In genomic region chr1:107357381-107357780, GRCh38 we compare ENCODE assay signal across 24 cellular contexts.
DNase-seq lines count a peak whose midpoint lies in the region; ATAC-seq and TF ChIP-seq lines count a peak whose summit lies in the region.
"Had no signal": no experiment of that assay in that cellular context is flagged by ENCODE, and none has a peak within 500 bp of the region (broad histone marks: within the 10 kb centered on the region; RNA-seq: fewer than 3 reads in every experiment).

No MANE protein-coding gene starts in this region.

- in situ Hi-C loops in astrocyte of the cerebellum (cut with HindIII; ENCODE audit: low sequenced_read_pairs) = no loop called here

- intact Hi-C loops in Right ventricle myocardium superior (cut with DNase I) = no loop called here

- H3K27ac Mint-ChIP-seq in HFFc6 = no peak overlapping the region
- no peak overlapping the region for H3K27ac Mint-ChIP-seq in stimulated activated naive B cell treated with anti-CD40 and anti-IgM and Interleukin-4, amounts not matched to agents 10 μg/mL and 1 μg/mL and 100 μg/mL, for 72 hours
- H3K27ac Mint-ChIP-seq: CD4-positive, CD25-positive, alpha-beta regulatory T cell had no signal

- 6 to 10% methylated on average over 1 of the region's 1 CpG for WGBS in tibial nerve, 2 donors

- no peaks in the 10 kb centered on the region for H3K4me1 Mint-ChIP-seq in HFFc6 (ENCODE audit: low read depth)
- peaks cover 19 to 23% of the 10 kb centered on the region in 2 donors for H3K4me1 Mint-ChIP-seq in stimulated activated naive B cell treated with anti-CD40 and anti-IgM and Interleukin-4, amounts not matched to agents 10 μg/mL and 1 μg/mL and 100 μg/mL, for 72 hours
- H3K4me1 Mint-ChIP-seq: CD4-positive, CD25-positive, alpha-beta regulatory T cell had no signal

- TF ChIP-seq EP300 in tibial nerve (IDR thresholded peaks at IDR 0.05) = no peak

- H3K4me1 ChIP-seq in subcutaneous abdominal adipose tissue (ENCODE audit: control insufficient read depth in 5 of 5, insufficient read depth in 5 of 5, low read length in 5 of 5) = no peaks in the 10 kb centered on the region
- peaks cover 0 to 13% (median 5%) of the 10 kb centered on the region in 4 donors for H3K4me1 ChIP-seq in tibial nerve

- H3K36me3 ChIP-seq in subcutaneous abdominal adipose tissue (ENCODE audit: control insufficient read depth in 5 of 5, insufficient read depth in 5 of 5, low read length in 5 of 5) (no peaks in the 10 kb centered on the region), tibial nerve (peaks cover 0 to 3% (median 0%) of the 10 kb centered on the region in 3 donors)

- no peak for ATAC-seq in Right ventricle myocardium superior (ENCODE audit: poor library complexity)
- no peak for ATAC-seq in stimulated activated naive B cell treated with anti-CD40 and anti-IgM and Interleukin-4, amounts not matched to agents 10 μg/mL and 1 μg/mL and 100 μg/mL, for 72 hours (replicated peaks)

- no peak overlapping the region for H3K4me3 Mint-ChIP-seq in HFFc6
- no peak overlapping the region for H3K4me3 Mint-ChIP-seq in stimulated activated naive B cell treated with anti-CD40 and anti-IgM and Interleukin-4, amounts not matched to agents 10 μg/mL and 1 μg/mL and 100 μg/mL, for 72 hours
- H3K4me3 Mint-ChIP-seq: B cell had no signal

- H3K36me3 Mint-ChIP-seq in HFFc6 (ENCODE audit: low read depth) = peaks cover 5% of the 10 kb centered on the region; the same call in 1 of the 2 replicates
- no peaks in the 10 kb centered on the region for H3K36me3 Mint-ChIP-seq in stimulated activated naive B cell treated with anti-CD40 and anti-IgM and Interleukin-4, amounts not matched to agents 10 μg/mL and 1 μg/mL and 100 μg/mL, for 72 hours
- H3K36me3 Mint-ChIP-seq: CD4-positive, CD25-positive, alpha-beta regulatory T cell had no signal

- H3K9ac ChIP-seq in subcutaneous abdominal adipose tissue (ENCODE audit: low read length in 5 of 5) = no peak overlapping the region

- H3K9me3 ChIP-seq in subcutaneous abdominal adipose tissue (ENCODE audit: control insufficient read depth in 5 of 5, low read length in 5 of 5) (no peaks in the 10 kb centered on the region), tibial nerve (peaks cover 0 to 8% (median 0%) of the 10 kb centered on the region in 4 donors)

- TF ChIP-seq CTCF in astrocyte of the cerebellum (IDR thresholded peaks at IDR 0.05; ENCODE audit: low read depth, low read length, missing control alignments) = no peak
- no peak for TF ChIP-seq CTCF in tibial nerve (IDR thresholded peaks at IDR 0.05)
- TF ChIP-seq CTCF in HFFc6 (IDR thresholded peaks at IDR 0.05) = no peak

- no peaks in the 10 kb centered on the region for H3K27me3 ChIP-seq in subcutaneous abdominal adipose tissue (ENCODE audit: control insufficient read depth in 5 of 5, insufficient read depth in 4 of 5, low read length in 5 of 5)
- H3K27me3 ChIP-seq in tibial nerve = no peaks in the 10 kb centered on the region

- no peak for TF ChIP-seq POLR2A in tibial nerve (IDR thresholded peaks at IDR 0.05)

- H3K4me3 ChIP-seq in astrocyte of the cerebellum (ENCODE audit: low read depth, low read length) (no peak overlapping the region), subcutaneous abdominal adipose tissue (ENCODE audit: low read depth in 1 of 5, low read length in 5 of 5) (no peak overlapping the region), tibial nerve (no peak overlapping the region)
- H3K4me3 ChIP-seq: PC-9 had no signal

- H3K27ac ChIP-seq in subcutaneous abdominal adipose tissue (ENCODE audit: low read depth, low read length) = peak overlapping the region; percentile 15
- H3K27ac ChIP-seq in tibial nerve = no peak overlapping the region
- H3K27ac ChIP-seq: PC-9, RWPE1 had no signal

- DNase-seq in GM04504 (ENCODE audit: low read depth) (peak; percentile 19), astrocyte of the cerebellum (ENCODE audit: low read depth) (peak; percentile 27), fibroblast of peridontal ligament (ENCODE audit: extremely low read depth) (peak; percentile 76), tibial nerve (ENCODE audit: low spot score in 2 of 2) (no peak), Right ventricle myocardium superior (no peak), HFFc6 (no peak)
- DNase-seq in stimulated activated naive B cell treated with anti-CD40 and anti-IgM and Interleukin-4, amounts not matched to agents 10 μg/mL and 1 μg/mL and 100 μg/mL, for 72 hours = no peak
- DNase-seq: ACHN; CD4-positive, CD25-positive, alpha-beta regulatory T cell; COR-L47; DMS 273 treated with DMSO at 0.1 percent for 48 hours; DND-41; GDM1; HCEC 1CT; MM.1S; NCI-H1092; NCI-H1436 treated with DMSO at 0.1 percent for 48 hours; NCI-H2029; NCI-H345; NCI-H526; PC-9 had no signal

- peaks cover 27% of the 10 kb centered on the region; the same call in 1 of the 2 replicates for H3K9me3 Mint-ChIP-seq in HFFc6
- peaks cover 0 to under 1% of the 10 kb centered on the region in 2 donors for H3K9me3 Mint-ChIP-seq in stimulated activated naive B cell treated with anti-CD40 and anti-IgM and Interleukin-4, amounts not matched to agents 10 μg/mL and 1 μg/mL and 100 μg/mL, for 72 hours

- no peaks in the 10 kb centered on the region for H3K27me3 Mint-ChIP-seq in HFFc6 (ENCODE audit: insufficient read depth)
- H3K27me3 Mint-ChIP-seq in stimulated activated naive B cell treated with anti-CD40 and anti-IgM and Interleukin-4, amounts not matched to agents 10 μg/mL and 1 μg/mL and 100 μg/mL, for 72 hours = no peaks in the 10 kb centered on the region
- H3K27me3 Mint-ChIP-seq: B cell; CD4-positive, CD25-positive, alpha-beta regulatory T cell had no signal

Comparison
In these comparisons a context has a peak if more than half of its experiments do, and no peak if none do; other contexts are left out.
1. DNase-seq: peak in GM04504 (single experiment), astrocyte of the cerebellum (single experiment) and fibroblast of peridontal ligament (single experiment); none in tibial nerve (0 of 2), Right ventricle myocardium superior (single experiment), HFFc6 (single experiment) and stimulated activated naive B cell treated with anti-CD40 and anti-IgM and Interleukin-4, amounts not matched to agents 10 μg/mL and 1 μg/mL and 100 μg/mL, for 72 hours (single experiment).